Comparison of ENCODE assay signal across 37 cellular contexts in genomic region chr11:92844197-92844596, GRCh38.
"Had no signal": no experiment of that assay in that cellular context is flagged by ENCODE, and none has a peak within 500 bp of the region (broad histone marks: within the 10 kb centered on the region; RNA-seq: fewer than 3 reads in every experiment).

No MANE protein-coding gene starts in this region.

- H3K4me3 ChIP-seq: adrenal gland, breast epithelium, cardiac muscle cell, colonic mucosa, esophagus squamous epithelium, gastroesophageal sphincter had no signal

- H3K36me3 Mint-ChIP-seq: activated CD4-positive, alpha-beta memory T cell treated with anti-CD3 and anti-CD28 coated beads for 36 hours; activated CD8-positive, alpha-beta memory T cell treated with anti-CD3 and anti-CD28 coated beads, Interleukin-2, amount 10 ng/mL, durations not matched to agents 7 days and 5 days; activated naive CD4-positive, alpha-beta T cell treated with anti-CD3 and anti-CD28 coated beads, Interleukin-2, amount 50 U/mL, for 24 hours; activated naive CD8-positive, alpha-beta T cell treated with anti-CD3 and anti-CD28 coated beads for 36 hours had no signal

- H3K9me3 Mint-ChIP-seq: activated CD4-positive, alpha-beta memory T cell treated with anti-CD3 and anti-CD28 coated beads for 36 hours; activated CD4-positive, alpha-beta T cell treated with anti-CD3 and anti-CD28 coated beads, Interleukin-2, amount 10 ng/mL, durations not matched to agents 24 days and 14 days; activated naive CD4-positive, alpha-beta T cell treated with anti-CD3 and anti-CD28 coated beads for 36 hours; activated naive CD4-positive, alpha-beta T cell treated with anti-CD3 and anti-CD28 coated beads, Interleukin-2, amount 50 U/mL, for 24 hours; activated naive CD8-positive, alpha-beta T cell treated with anti-CD3 and anti-CD28 coated beads for 36 hours; activated naive CD8-positive, alpha-beta T cell treated with anti-CD3 and anti-CD28 coated beads, Interleukin-2, amount 50 U/mL, for 24 hours; activated T-helper 1 cell treated with anti-CD3 and anti-CD28 coated beads, Interleukin-12 subunit alpha, Interleukin-12 subunit beta, Interleukin-2, Interleukin-4 antibody, amounts not matched to agents 30 ng/mL and 10 ng/mL and 1 ng/mL, durations not matched to agents 14 hours and 24 hours and 36 hours; activated T-helper 2 cell treated with anti-CD3 and anti-CD28 coated beads, Interferon-gamma antibody, Interleukin-2, Interleukin-4, amounts not matched to agents 10 μg/mL and 5 μg/mL and 100 μg/mL, durations not matched to agents 14 hours and 24 hours and 36 hours; T-helper 2 cell treated with Interferon-gamma antibody and Interleukin-4, amounts not matched to agents 5 μg/mL and 100 μg/mL, for 36 hours had no signal

- H3K4me1 Mint-ChIP-seq: activated CD4-positive, alpha-beta T cell treated with anti-CD3 and anti-CD28 coated beads for 36 hours; activated CD4-positive, alpha-beta T cell treated with anti-CD3 and anti-CD28 coated beads, Interleukin-2, amount 10 ng/mL, durations not matched to agents 24 days and 14 days; activated CD8-positive, alpha-beta memory T cell treated with anti-CD3 and anti-CD28 coated beads, Interleukin-2, amount 10 ng/mL, durations not matched to agents 7 days and 5 days; activated naive CD4-positive, alpha-beta T cell treated with anti-CD3 and anti-CD28 coated beads, Interleukin-2, amount 50 U/mL, for 24 hours; activated naive CD8-positive, alpha-beta T cell treated with anti-CD3 and anti-CD28 coated beads for 36 hours; activated naive CD8-positive, alpha-beta T cell treated with anti-CD3 and anti-CD28 coated beads, Interleukin-2, amount 50 U/mL, for 24 hours; T-helper 17 cell had no signal

- H3K27me3 ChIP-seq: adrenal gland, breast epithelium, cardiac muscle cell, colonic mucosa, esophagus squamous epithelium, gastroesophageal sphincter had no signal

- H3K27me3 Mint-ChIP-seq: activated CD4-positive, alpha-beta memory T cell treated with anti-CD3 and anti-CD28 coated beads for 36 hours; activated CD4-positive, alpha-beta T cell treated with anti-CD3 and anti-CD28 coated beads for 36 hours; activated CD4-positive, alpha-beta T cell treated with anti-CD3 and anti-CD28 coated beads, Interleukin-2, amount 10 ng/mL, durations not matched to agents 24 days and 14 days; activated CD8-positive, alpha-beta memory T cell treated with anti-CD3 and anti-CD28 coated beads, Interleukin-2, amount 10 ng/mL, durations not matched to agents 7 days and 5 days; activated naive CD8-positive, alpha-beta T cell treated with anti-CD3 and anti-CD28 coated beads for 36 hours; activated naive CD8-positive, alpha-beta T cell treated with anti-CD3 and anti-CD28 coated beads, Interleukin-2, amount 50 U/mL, for 24 hours; brain had no signal

- FAIRE-seq: endometrium, endothelial cell of umbilical vein had no signal

- H3K36me3 ChIP-seq: adrenal gland, breast epithelium, cardiac muscle cell, colonic mucosa, esophagus squamous epithelium, gastroesophageal sphincter had no signal

- H3K27ac Mint-ChIP-seq: activated CD4-positive, alpha-beta memory T cell treated with anti-CD3 and anti-CD28 coated beads for 36 hours; activated CD4-positive, alpha-beta T cell treated with anti-CD3 and anti-CD28 coated beads for 36 hours; activated CD4-positive, alpha-beta T cell treated with anti-CD3 and anti-CD28 coated beads, Interleukin-2, amount 10 ng/mL, durations not matched to agents 24 days and 14 days; activated CD8-positive, alpha-beta memory T cell treated with anti-CD3 and anti-CD28 coated beads, Interleukin-2, amount 10 ng/mL, durations not matched to agents 7 days and 5 days; activated CD8-positive, alpha-beta T cell treated with anti-CD3 and anti-CD28 coated beads, Interleukin-2, amount 10 ng/mL, durations not matched to agents 7 days and 5 days; activated naive CD4-positive, alpha-beta T cell treated with anti-CD3 and anti-CD28 coated beads for 36 hours; activated naive CD4-positive, alpha-beta T cell treated with anti-CD3 and anti-CD28 coated beads, Interleukin-2, amount 50 U/mL, for 24 hours; activated naive CD8-positive, alpha-beta T cell treated with anti-CD3 and anti-CD28 coated beads for 36 hours; activated naive CD8-positive, alpha-beta T cell treated with anti-CD3 and anti-CD28 coated beads, Interleukin-2, amount 50 U/mL, for 24 hours; activated T-helper 1 cell treated with anti-CD3 and anti-CD28 coated beads, Interleukin-12 subunit alpha, Interleukin-12 subunit beta, Interleukin-2, Interleukin-4 antibody, amounts not matched to agents 30 ng/mL and 10 ng/mL and 1 ng/mL, durations not matched to agents 14 hours and 24 hours and 36 hours; activated T-helper 2 cell treated with anti-CD3 and anti-CD28 coated beads, Interferon-gamma antibody, Interleukin-2, Interleukin-4, amounts not matched to agents 10 μg/mL and 5 μg/mL and 100 μg/mL, durations not matched to agents 14 hours and 24 hours and 36 hours; T-helper 2 cell treated with Interferon-gamma antibody and Interleukin-4, amounts not matched to agents 5 μg/mL and 100 μg/mL, for 36 hours had no signal

- H3K4me3 Mint-ChIP-seq: activated CD4-positive, alpha-beta memory T cell treated with anti-CD3 and anti-CD28 coated beads for 36 hours; activated CD4-positive, alpha-beta T cell treated with anti-CD3 and anti-CD28 coated beads for 36 hours; activated CD4-positive, alpha-beta T cell treated with anti-CD3 and anti-CD28 coated beads, Interleukin-2, amount 10 ng/mL, durations not matched to agents 24 days and 14 days; activated CD8-positive, alpha-beta memory T cell treated with anti-CD3 and anti-CD28 coated beads, Interleukin-2, amount 10 ng/mL, durations not matched to agents 7 days and 5 days; activated CD8-positive, alpha-beta T cell treated with anti-CD3 and anti-CD28 coated beads, Interleukin-2, amount 10 ng/mL, durations not matched to agents 7 days and 5 days; activated naive CD4-positive, alpha-beta T cell treated with anti-CD3 and anti-CD28 coated beads for 36 hours; activated naive CD4-positive, alpha-beta T cell treated with anti-CD3 and anti-CD28 coated beads, Interleukin-2, amount 50 U/mL, for 24 hours; activated naive CD8-positive, alpha-beta T cell treated with anti-CD3 and anti-CD28 coated beads for 36 hours; activated naive CD8-positive, alpha-beta T cell treated with anti-CD3 and anti-CD28 coated beads, Interleukin-2, amount 50 U/mL, for 24 hours; activated T-helper 1 cell treated with anti-CD3 and anti-CD28 coated beads, Interleukin-12 subunit alpha, Interleukin-12 subunit beta, Interleukin-2, Interleukin-4 antibody, amounts not matched to agents 30 ng/mL and 10 ng/mL and 1 ng/mL, durations not matched to agents 14 hours and 24 hours and 36 hours; brain; T-helper 17 cell; T-helper 2 cell treated with Interferon-gamma antibody and Interleukin-4, amounts not matched to agents 5 μg/mL and 100 μg/mL, for 36 hours had no signal

- H3K9me3 ChIP-seq: adrenal gland, breast epithelium, colonic mucosa, esophagus squamous epithelium, gastroesophageal sphincter had no signal

- H3K27ac ChIP-seq: adrenal gland, breast epithelium, cardiac muscle cell, colonic mucosa, epithelial cell of prostate, esophagus squamous epithelium, gastroesophageal sphincter had no signal

- DNase-seq: activated CD4-positive, alpha-beta memory T cell treated with anti-CD3 and anti-CD28 coated beads for 36 hours; activated CD4-positive, alpha-beta T cell treated with anti-CD3 and anti-CD28 coated beads for 36 hours; activated CD4-positive, alpha-beta T cell treated with anti-CD3 and anti-CD28 coated beads, Interleukin-2, amount 10 ng/mL, durations not matched to agents 24 days and 14 days; activated CD4-positive, CD25-positive, alpha-beta regulatory T cell; activated CD4-positive, CD25-positive, alpha-beta regulatory T cell treated with anti-CD3 and anti-CD28 coated beads, Interleukin-2, amount 50 U/mL, for 72 hours; activated CD8-positive, alpha-beta memory T cell treated with anti-CD3 and anti-CD28 coated beads, Interleukin-2, amount 10 ng/mL, durations not matched to agents 7 days and 5 days; activated CD8-positive, alpha-beta memory T cell treated with anti-CD3 and anti-CD28 coated beads, Interleukin-2, amount 50 U/mL, for 4 hours; activated CD8-positive, alpha-beta T cell treated with anti-CD3 and anti-CD28 coated beads, Interleukin-2, amount 10 ng/mL, durations not matched to agents 7 days and 5 days; activated effector memory CD4-positive, alpha-beta T cell treated with anti-CD3 and anti-CD28 coated beads, Interleukin-2, amount 50 U/mL, for 16 hours; activated naive CD4-positive, alpha-beta T cell treated with anti-CD3 and anti-CD28 coated beads for 36 hours; activated naive CD8-positive, alpha-beta T cell treated with anti-CD3 and anti-CD28 coated beads for 36 hours; activated naive CD8-positive, alpha-beta T cell treated with anti-CD3 and anti-CD28 coated beads, Interleukin-2, amount 50 U/mL, for 24 hours; activated T-cell treated with anti-CD3 and anti-CD28 coated beads, Interleukin-2, amount 50 U/mL, for 1 hour; activated T-cell treated with anti-CD3 and anti-CD28 coated beads, Interleukin-2, amount 50 U/mL, for 48 hours; adrenal gland; amygdala; aorta; central memory CD4-positive, alpha-beta T cell; cerebellar nuclear complex; colonic mucosa; effector CD8-positive, alpha-beta T cell; esophagus squamous epithelium; foreskin melanocyte; T-helper 1 cell; T-helper 17 cell; T1000 had no signal

- H3K4me1 ChIP-seq: adrenal gland, breast epithelium, gastroesophageal sphincter had no signal
